10 cellular contexts compared by ENCODE assay signal in the genomic region with DNA sequence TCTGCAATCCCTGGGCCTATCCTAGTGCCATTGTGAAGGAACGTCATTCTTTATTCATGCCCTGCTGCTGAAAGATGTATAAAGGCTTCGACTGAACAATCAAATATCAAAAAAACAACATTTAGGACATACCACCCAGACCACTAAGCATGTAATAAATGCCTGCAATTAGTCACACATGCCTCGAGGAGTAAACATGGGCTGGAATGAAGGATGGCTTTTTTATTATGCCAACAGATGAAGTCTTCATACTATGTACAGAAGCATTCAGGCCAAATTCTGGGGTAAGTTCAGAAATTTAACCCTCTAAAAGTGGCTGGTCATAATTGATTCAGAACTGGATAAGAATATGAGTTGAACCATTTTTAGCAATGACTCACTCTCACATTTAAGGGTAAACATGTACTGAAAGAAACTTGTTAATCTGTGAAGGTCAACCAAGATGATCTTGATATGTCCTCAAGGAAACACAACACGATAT. TPM values are rescaled to one million over a fixed set of nuclear protein-coding genes. Genes with fewer than 3 reads are reported as not detected.
DNase-seq lines count a peak whose midpoint lies in the region; ATAC-seq, FAIRE-seq and TF ChIP-seq lines count a peak whose summit lies in the region.
"Had no signal": no experiment of that assay in that cellular context is flagged by ENCODE, and none has a peak within 500 bp of the region (broad histone marks: within the 10 kb centered on the region; RNA-seq: fewer than 3 reads in every experiment).

No MANE protein-coding gene starts in this region.

- FAIRE-seq in D721Med (lab: Jason Lieb, UNC) = no peak

- no peaks in the 10 kb centered on the region for H4K20me1 ChIP-seq in BLaER1 treated with 17β-estradiol and CSF1 and Interleukin-3, amounts not matched to agents 10 nM and 100 nM

- H3K36me3 ChIP-seq in BLaER1 treated with 17β-estradiol and CSF1 and Interleukin-3, amounts not matched to agents 10 nM and 100 nM = no peaks in the 10 kb centered on the region
- no peaks in the 10 kb centered on the region for H3K36me3 ChIP-seq in gastrocnemius medialis

- H3K4me2 ChIP-seq in BLaER1 treated with 17β-estradiol and CSF1 and Interleukin-3, amounts not matched to agents 10 nM and 100 nM = peak overlapping the region in 8 of 11 experiments; percentile 46 to 76 (median 64); a peak in 15 of 22 replicates

- intact Hi-C loops in gastrocnemius medialis (cut with DNase I; ENCODE audit: low total_unique reads) = no loop called here

- H3K27me3 ChIP-seq in BLaER1 treated with 17β-estradiol and CSF1 and Interleukin-3, amounts not matched to agents 10 nM and 100 nM = peaks cover 0 to 6% (median 0%) of the 10 kb centered on the region in 11 experiments; a peak in 1 of 22 replicates
- H3K27me3 ChIP-seq in gastrocnemius medialis = no peaks in the 10 kb centered on the region

- H3K9me3 ChIP-seq in BLaER1 treated with 17β-estradiol and CSF1 and Interleukin-3, amounts not matched to agents 10 nM and 100 nM (replicated peaks in 1 of 11) = peaks cover 0 to 20% (median 0%) of the 10 kb centered on the region in 11 experiments; a peak in 7 of 22 replicates
- H3K9me3 ChIP-seq in gastrocnemius medialis = no peaks in the 10 kb centered on the region

- no peak overlapping the region for H3K27ac ChIP-seq in BLaER1 treated with 17β-estradiol and CSF1 and Interleukin-3, amounts not matched to agents 10 nM and 100 nM
- no peak overlapping the region for H3K27ac ChIP-seq in gastrocnemius medialis

- no peak overlapping the region for H3K9ac ChIP-seq in BLaER1 treated with 17β-estradiol and CSF1 and Interleukin-3, amounts not matched to agents 10 nM and 100 nM

- TF ChIP-seq POLR2A in gastrocnemius medialis (IDR thresholded peaks at IDR 0.05) = no peak

- in situ Hi-C loops in astrocyte of the spinal cord (cut with HindIII; ENCODE audit: low sequenced_read_pairs) = no loop called here
- in situ Hi-C loops in gastrocnemius medialis (cut with MboI; ENCODE audit: low sequenced_read_pairs in 4 of 4) = no loop called here

- TF ChIP-seq CTCF in astrocyte of the spinal cord (IDR thresholded peaks at IDR 0.05; ENCODE audit: low read depth, low read length) = no peak
- no peak for TF ChIP-seq CTCF in gastrocnemius medialis (IDR thresholded peaks at IDR 0.05 in 4 of 5, conservative IDR thresholded peaks at IDR 0.05 in 1 of 5)
- TF ChIP-seq CTCF in D721Med (IDR thresholded peaks at IDR 0.05; ENCODE audit: insufficient read depth, missing control alignments) = no peak

- ATAC-seq in HG03565 (IDR thresholded peaks at IDR 0.05; ENCODE audit: unreplicated experiment) (peak; percentile 67), gastrocnemius medialis (no peak)
- ATAC-seq: left lobe of liver had no signal

- DNase-seq in astrocyte of the spinal cord (ENCODE audit: low read depth, low spot score) (peak; percentile 84), kidney glomerular epithelial cell (lab: John Stamatoyannopoulos, UW) (peak; percentile 54), NCI-H446 (lab: John Stamatoyannopoulos, UW) (no peak), NCI-H526 (lab: John Stamatoyannopoulos, UW) (no peak), gastrocnemius medialis (no peak), D721Med (ENCODE audit: insufficient read length, low spot score) (no peak)
- DNase-seq: NCI-H82 had no signal

- no peak overlapping the region for H3K4me3 ChIP-seq in BLaER1 treated with 17β-estradiol and CSF1 and Interleukin-3, amounts not matched to agents 10 nM and 100 nM
- H3K4me3 ChIP-seq in astrocyte of the spinal cord (ENCODE audit: low read depth, low read length) = no peak overlapping the region
- H3K4me3 ChIP-seq in gastrocnemius medialis = no peak overlapping the region

- H3K4me1 ChIP-seq in BLaER1 treated with 17β-estradiol and CSF1 and Interleukin-3, amounts not matched to agents 10 nM and 100 nM = peaks cover 0 to 81% (median 50%) of the 10 kb centered on the region in 10 experiments; a peak in 16 of 20 replicates
- no peaks in the 10 kb centered on the region for H3K4me1 ChIP-seq in gastrocnemius medialis

RNA-seq across cellular contexts. Expression of a gene that starts 38.1 kb away (rescaled TPM):
- not detected for total RNA-seq in gastrocnemius medialis
- total RNA-seq: left lobe of liver had no signal

Comparison
In these comparisons a context has a peak if more than half of its experiments do, and no peak if none do; other contexts are left out.
1. DNase-seq: peak in astrocyte of the spinal cord (single experiment) and kidney glomerular epithelial cell (single experiment); none in NCI-H446 (0 of 2), NCI-H526 (0 of 2), gastrocnemius medialis (0 of 2) and D721Med (single experiment).